21 cellular contexts compared by ENCODE assay signal in the genomic region with DNA sequence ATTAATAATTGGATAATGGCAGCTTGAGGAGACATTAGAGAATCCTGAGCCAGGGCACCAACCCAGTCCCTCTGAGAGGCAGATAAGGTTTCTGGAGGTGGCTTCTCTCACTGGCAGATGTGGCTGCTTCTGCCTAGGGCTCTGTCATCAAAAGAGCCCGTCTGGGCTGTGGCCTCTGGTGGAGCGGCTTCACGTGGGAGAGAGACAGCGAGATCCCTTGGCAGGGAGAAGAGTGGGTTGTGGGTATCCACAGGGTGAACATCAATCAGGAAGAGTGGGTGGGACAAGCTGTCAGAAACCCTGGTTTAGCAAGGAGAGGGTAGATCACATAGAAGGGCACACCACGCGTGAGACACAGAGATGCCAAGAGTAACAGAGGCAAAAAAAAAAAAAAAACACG. TPM values are rescaled to one million over a fixed set of nuclear protein-coding genes. Genes with fewer than 3 reads are reported as not detected.
DNase-seq lines count a peak whose midpoint lies in the region; ATAC-seq and TF ChIP-seq lines count a peak whose summit lies in the region.
"Had no signal": no experiment of that assay in that cellular context is flagged by ENCODE, and none has a peak within 500 bp of the region (broad histone marks: within the 10 kb centered on the region; RNA-seq: fewer than 3 reads in every experiment).

No MANE protein-coding gene starts in this region.

- ATAC-seq in activated T-helper 17 cell treated with anti-CD3 and anti-CD28 coated beads, Interleukin-2, amount 50 U/mL, for 72 hours (replicated peaks): no peak
- no peak for ATAC-seq in stimulated activated naive CD8-positive, alpha-beta T cell treated with anti-CD3 and anti-CD28 coated beads, Interleukin-15, amount 100 ng/mL, for 72 hours
- ATAC-seq: A549, Panc1 had no signal

- H3K4me1 ChIP-seq in CD8-positive, alpha-beta memory T cell (ENCODE audit: insufficient read depth, low read length): peaks cover 11% of the 10 kb centered on the region
- peaks cover 19% of the 10 kb centered on the region for H3K4me1 ChIP-seq in testis
- H3K4me1 ChIP-seq: A549, Caco-2 had no signal

- no peaks in the 10 kb centered on the region for H3K36me3 ChIP-seq in CD8-positive, alpha-beta memory T cell (ENCODE audit: insufficient read depth, low read length)
- H3K36me3 ChIP-seq in testis (ENCODE audit: low read depth, missing control alignments): no peaks in the 10 kb centered on the region

- H3K27ac ChIP-seq in CD8-positive, alpha-beta memory T cell (ENCODE audit: low read depth, low read length): no peak overlapping the region
- H3K27ac ChIP-seq in testis: no peak overlapping the region
- H3K27ac ChIP-seq: A549 had no signal

- H3K4me3 Mint-ChIP-seq in activated T-cell treated with anti-CD3 and anti-CD28 coated beads, Interleukin-2, amount 50 U/mL, for 24 hours: no peak overlapping the region
- H3K4me3 Mint-ChIP-seq in CD8-positive, alpha-beta memory T cell: peak overlapping the region in 5 of 7 donors; percentile 17 to 89 (median 60)
- peak overlapping the region; percentile 74 for H3K4me3 Mint-ChIP-seq in activated T-helper 17 cell treated with anti-CD3 and anti-CD28 coated beads, Interleukin-2, amount 50 U/mL, for 72 hours
- no peak overlapping the region for H3K4me3 Mint-ChIP-seq in stimulated activated naive CD8-positive, alpha-beta T cell treated with anti-CD3 and anti-CD28 coated beads, Interleukin-15, amount 100 ng/mL, for 72 hours

- no peaks in the 10 kb centered on the region for H3K27me3 ChIP-seq in CD8-positive, alpha-beta memory T cell (ENCODE audit: insufficient read depth, low read length, poor library complexity, severe bottlenecking)
- no peaks in the 10 kb centered on the region for H3K27me3 ChIP-seq in testis

- H3K9me3 Mint-ChIP-seq in activated T-cell treated with anti-CD3 and anti-CD28 coated beads, Interleukin-2, amount 50 U/mL, for 24 hours: no peaks in the 10 kb centered on the region
- no peaks in the 10 kb centered on the region for H3K9me3 Mint-ChIP-seq in CD8-positive, alpha-beta memory T cell
- no peaks in the 10 kb centered on the region for H3K9me3 Mint-ChIP-seq in activated T-helper 17 cell treated with anti-CD3 and anti-CD28 coated beads, Interleukin-2, amount 50 U/mL, for 72 hours
- no peaks in the 10 kb centered on the region for H3K9me3 Mint-ChIP-seq in stimulated activated naive CD8-positive, alpha-beta T cell treated with anti-CD3 and anti-CD28 coated beads, Interleukin-15, amount 100 ng/mL, for 72 hours

- no peak overlapping the region for H3K4me3 ChIP-seq in CD8-positive, alpha-beta memory T cell (ENCODE audit: low read length)
- H3K4me3 ChIP-seq in testis: no peak overlapping the region
- H3K4me3 ChIP-seq: A549 had no signal

- no peaks in the 10 kb centered on the region for H3K36me3 Mint-ChIP-seq in activated T-cell treated with anti-CD3 and anti-CD28 coated beads, Interleukin-2, amount 50 U/mL, for 24 hours (ENCODE audit: low read depth)
- H3K36me3 Mint-ChIP-seq in CD8-positive, alpha-beta memory T cell: peaks cover 0 to 7% (median 2%) of the 10 kb centered on the region in 3 donors
- no peaks in the 10 kb centered on the region for H3K36me3 Mint-ChIP-seq in activated T-helper 17 cell treated with anti-CD3 and anti-CD28 coated beads, Interleukin-2, amount 50 U/mL, for 72 hours (ENCODE audit: low read depth)

- H3K9me3 ChIP-seq in CD8-positive, alpha-beta memory T cell (ENCODE audit: low read length): no peaks in the 10 kb centered on the region
- no peaks in the 10 kb centered on the region for H3K9me3 ChIP-seq in testis
- H3K9me3 ChIP-seq: A549, Caco-2 had no signal

- no peak for TF ChIP-seq POLR2A in testis (IDR thresholded peaks at IDR 0.05)

- no peak for TF ChIP-seq CTCF in testis (IDR thresholded peaks at IDR 0.05)

- peaks cover 34% of the 10 kb centered on the region for H3K27me3 Mint-ChIP-seq in activated T-cell treated with anti-CD3 and anti-CD28 coated beads, Interleukin-2, amount 50 U/mL, for 24 hours
- H3K27me3 Mint-ChIP-seq in CD8-positive, alpha-beta memory T cell: peaks cover 7 to 10% of the 10 kb centered on the region in 2 donors
- peaks cover 3% of the 10 kb centered on the region for H3K27me3 Mint-ChIP-seq in activated T-helper 17 cell treated with anti-CD3 and anti-CD28 coated beads, Interleukin-2, amount 50 U/mL, for 72 hours
- H3K27me3 Mint-ChIP-seq in stimulated activated naive CD8-positive, alpha-beta T cell treated with anti-CD3 and anti-CD28 coated beads, Interleukin-15, amount 100 ng/mL, for 72 hours: peaks cover 56% of the 10 kb centered on the region

- peak; percentile 34 for DNase-seq in activated T-cell treated with anti-CD3 and anti-CD28 coated beads, Interleukin-2, amount 50 U/mL, for 24 hours
- no peak for DNase-seq in activated T-cell treated with anti-CD3 and anti-CD28 coated beads, Interleukin-2, amount 50 U/mL, for 1 hour
- no peak for DNase-seq in CD8-positive, alpha-beta memory T cell
- DNase-seq in putamen (ENCODE audit: low spot score) (peak; percentile 15), testis (no peak), NCI-H187 (lab: John Stamatoyannopoulos, UW) (no peak)
- DNase-seq in stimulated activated naive CD8-positive, alpha-beta T cell treated with anti-CD3 and anti-CD28 coated beads, Interleukin-15, amount 100 ng/mL, for 72 hours: no peak
- DNase-seq: C1 segment of cervical spinal cord, Caco-2, DMS153, GOT3, KBM-7, NCI-H1048, NCI-H146, NCI-H2081 treated with DMSO at 0.1 percent for 48 hours, NCI-H510A, NCI-H774 had no signal

- POLR2A ChIA-PET in CD8-positive, alpha-beta memory T cell (lab: Charles Lee): no interaction called here

- 90 to 94% methylated on average over 6 to 7 of the region's 7 CpGs for WGBS in testis, 2 donors

- peaks cover 35% of the 10 kb centered on the region for H3K4me1 Mint-ChIP-seq in activated T-cell treated with anti-CD3 and anti-CD28 coated beads, Interleukin-2, amount 50 U/mL, for 24 hours (ENCODE audit: low read depth)
- H3K4me1 Mint-ChIP-seq in CD8-positive, alpha-beta memory T cell: peaks cover 22 to 30% (median 28%) of the 10 kb centered on the region in 3 donors
- H3K4me1 Mint-ChIP-seq in activated T-helper 17 cell treated with anti-CD3 and anti-CD28 coated beads, Interleukin-2, amount 50 U/mL, for 72 hours: peaks cover 24% of the 10 kb centered on the region
- peaks cover 25% of the 10 kb centered on the region for H3K4me1 Mint-ChIP-seq in stimulated activated naive CD8-positive, alpha-beta T cell treated with anti-CD3 and anti-CD28 coated beads, Interleukin-15, amount 100 ng/mL, for 72 hours

- peak overlapping the region; percentile 23 for H3K27ac Mint-ChIP-seq in activated T-cell treated with anti-CD3 and anti-CD28 coated beads, Interleukin-2, amount 50 U/mL, for 24 hours
- H3K27ac Mint-ChIP-seq in CD8-positive, alpha-beta memory T cell: peak overlapping the region in 4 of 8 donors; percentile 13 to 52 (median 28)
- no peak overlapping the region for H3K27ac Mint-ChIP-seq in activated T-helper 17 cell treated with anti-CD3 and anti-CD28 coated beads, Interleukin-2, amount 50 U/mL, for 72 hours
- peak overlapping the region in 1 of 2 donors; percentile 87 for H3K27ac Mint-ChIP-seq in stimulated activated naive CD8-positive, alpha-beta T cell treated with anti-CD3 and anti-CD28 coated beads, Interleukin-15, amount 100 ng/mL, for 72 hours

- CTCF ChIA-PET in CD8-positive, alpha-beta memory T cell (lab: Charles Lee): no interaction called here

- intact Hi-C loops in testis (cut with DNase I; ENCODE audit: low total_unique reads): no loop called here

RNA-seq across cellular contexts. Expression of gene VWA5B1, which starts 30.1 kb away (rescaled TPM):
- not detected for total RNA-seq in CD8-positive, alpha-beta memory T cell
- not detected for polyA plus RNA-seq in CD8-positive, alpha-beta memory T cell
- under 1 TPM in 1 of 2 donors, not detected in 1; 0.05 TPM for total RNA-seq in activated T-helper 17 cell treated with anti-CD3 and anti-CD28 coated beads, Interleukin-2, amount 50 U/mL, for 72 hours
- total RNA-seq in testis: 10 to 100 TPM; 13.1 to 23.0 TPM
- 16.2 TPM for polyA plus RNA-seq in testis (ENCODE audit: insufficient read depth, low read depth, low replicate concordance)
- total RNA-seq: Caco-2, MCF 10A had no signal
- polyA plus RNA-seq: A549 had no signal

Comparison
In these comparisons a context has a peak if more than half of its experiments do, and no peak if none do; other contexts are left out.
1. DNase-seq: peak in activated T-cell treated with anti-CD3 and anti-CD28 coated beads, Interleukin-2, amount 50 U/mL, for 24 hours (single experiment) and putamen (single experiment); none in activated T-cell treated with anti-CD3 and anti-CD28 coated beads, Interleukin-2, amount 50 U/mL, for 1 hour (single experiment), CD8-positive, alpha-beta memory T cell (0 of 5), stimulated activated naive CD8-positive, alpha-beta T cell treated with anti-CD3 and anti-CD28 coated beads, Interleukin-15, amount 100 ng/mL, for 72 hours (0 of 2), testis (single experiment) and NCI-H187 (0 of 2).
2. H3K4me3 Mint-ChIP-seq: peak in CD8-positive, alpha-beta memory T cell (5 of 7) and activated T-helper 17 cell treated with anti-CD3 and anti-CD28 coated beads, Interleukin-2, amount 50 U/mL, for 72 hours (single experiment); none in activated T-cell treated with anti-CD3 and anti-CD28 coated beads, Interleukin-2, amount 50 U/mL, for 24 hours (single experiment) and stimulated activated naive CD8-positive, alpha-beta T cell treated with anti-CD3 and anti-CD28 coated beads, Interleukin-15, amount 100 ng/mL, for 72 hours (0 of 2).
3. RNA of gene VWA5B1, which starts 30.1 kb away (total RNA-seq): 13.1 to 23.0 TPM in testis; 0.05 TPM in activated T-helper 17 cell treated with anti-CD3 and anti-CD28 coated beads, Interleukin-2, amount 50 U/mL, for 72 hours and not detected in CD8-positive, alpha-beta memory T cell; every median in the first group is over 10 times any median in the second.